In the genomic region with DNA sequence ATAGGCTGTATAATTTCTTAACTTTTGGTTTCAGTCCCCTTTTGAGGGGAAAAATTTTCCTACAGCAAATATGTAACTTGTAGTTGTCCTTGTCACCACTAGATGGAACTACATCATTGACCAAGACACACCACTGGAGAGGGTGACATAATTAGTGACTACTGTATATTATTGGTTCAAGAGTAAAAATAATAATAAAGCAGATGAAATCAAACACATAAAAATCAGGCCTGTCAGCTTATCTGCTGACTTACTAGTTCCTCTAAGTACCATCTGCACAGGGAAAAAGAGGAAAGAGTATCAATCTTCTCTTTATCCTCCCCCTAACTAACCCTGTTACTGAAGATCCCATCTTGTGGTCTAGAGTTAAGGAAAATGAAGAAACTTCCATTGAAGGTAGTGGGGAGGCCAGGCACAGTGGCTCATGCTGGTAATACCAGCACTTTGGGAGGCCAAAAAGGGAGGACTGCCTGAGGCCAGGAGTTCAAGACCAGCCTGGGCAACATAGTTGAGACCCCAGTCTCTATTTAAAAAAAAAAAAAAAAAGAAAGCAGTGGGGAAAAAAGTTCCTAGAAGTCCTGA, we compare ENCODE assay signal across 8 cellular contexts. TPM values are rescaled to one million over a fixed set of nuclear protein-coding genes. Genes with fewer than 3 reads are reported as not detected.
DNase-seq lines count a peak whose midpoint lies in the region; ATAC-seq lines count a peak whose summit lies in the region.

No MANE protein-coding gene starts in this region.

- H3K4me1 Mint-ChIP-seq in activated naive CD4-positive, alpha-beta T cell treated with anti-CD3 and anti-CD28 coated beads, Interleukin-2, amount 10 ng/mL, durations not matched to agents 7 days and 5 days, result peaks cover 5% of the 10 kb centered on the region

- no peak overlapping the region for H3K4me3 Mint-ChIP-seq in activated naive CD4-positive, alpha-beta T cell treated with anti-CD3 and anti-CD28 coated beads, Interleukin-2, amount 10 ng/mL, durations not matched to agents 7 days and 5 days

- no peaks in the 10 kb centered on the region for H3K9me3 Mint-ChIP-seq in activated naive CD4-positive, alpha-beta T cell treated with anti-CD3 and anti-CD28 coated beads, Interleukin-2, amount 10 ng/mL, durations not matched to agents 7 days and 5 days

- peaks cover 38% of the 10 kb centered on the region for H3K36me3 Mint-ChIP-seq in activated naive CD4-positive, alpha-beta T cell treated with anti-CD3 and anti-CD28 coated beads, Interleukin-2, amount 10 ng/mL, durations not matched to agents 7 days and 5 days

- H3K27me3 Mint-ChIP-seq in activated naive CD4-positive, alpha-beta T cell treated with anti-CD3 and anti-CD28 coated beads, Interleukin-2, amount 10 ng/mL, durations not matched to agents 7 days and 5 days, result no peaks in the 10 kb centered on the region

- DNase-seq in DMS53 treated with DMSO at 0.1 percent for 48 hours (lab: John Stamatoyannopoulos, UW; ENCODE audit: unreplicated experiment) (peak; percentile 81), OCI-M1 (lab: John Stamatoyannopoulos, UW) (peak; percentile 87), dedifferentiated amniotic fluid mesenchymal stem cell (ENCODE audit: extremely low spot score) (peak; percentile 47), lung microvascular endothelial cell (ENCODE audit: low read depth in 2 of 2) (peak; percentile 71 to 79)
- no peak for DNase-seq in activated naive CD4-positive, alpha-beta T cell treated with anti-CD3 and anti-CD28 coated beads, Interleukin-2, amount 10 ng/mL, durations not matched to agents 7 days and 5 days

- CTCF ChIA-PET in activated naive CD4-positive, alpha-beta T cell treated with anti-CD3 and anti-CD28 coated beads, Interleukin-2, amount 10 ng/mL, durations not matched to agents 7 days and 5 days (lab: Charles Lee), result interaction anchor here (0.6 to 12.7 kb wide), 6 partner anchors 9 to 474 kb away, joined by 3 to 180 read pairs (median 6); no protein-coding TSS in a partner anchor

- H3K27ac Mint-ChIP-seq in activated naive CD4-positive, alpha-beta T cell treated with anti-CD3 and anti-CD28 coated beads, Interleukin-2, amount 10 ng/mL, durations not matched to agents 7 days and 5 days, result no peak overlapping the region

- ATAC-seq in GM19452 (IDR thresholded peaks at IDR 0.05; ENCODE audit: unreplicated experiment) (peak; percentile 74), HG03575 (IDR thresholded peaks at IDR 0.05; ENCODE audit: extremely low read depth, insufficient number of reproducible peaks, low FRiP score, unreplicated experiment) (peak; percentile 48), HG03521 (IDR thresholded peaks at IDR 0.05; ENCODE audit: unreplicated experiment) (no peak)

RNA-seq across cellular contexts. Expression of a gene that starts 29.6 kb away (rescaled TPM):
- total RNA-seq in lung microvascular endothelial cell, result 12.5 and 18.3 TPM in 2 replicates
